20 cellular contexts compared by ENCODE assay signal in the genomic region with DNA sequence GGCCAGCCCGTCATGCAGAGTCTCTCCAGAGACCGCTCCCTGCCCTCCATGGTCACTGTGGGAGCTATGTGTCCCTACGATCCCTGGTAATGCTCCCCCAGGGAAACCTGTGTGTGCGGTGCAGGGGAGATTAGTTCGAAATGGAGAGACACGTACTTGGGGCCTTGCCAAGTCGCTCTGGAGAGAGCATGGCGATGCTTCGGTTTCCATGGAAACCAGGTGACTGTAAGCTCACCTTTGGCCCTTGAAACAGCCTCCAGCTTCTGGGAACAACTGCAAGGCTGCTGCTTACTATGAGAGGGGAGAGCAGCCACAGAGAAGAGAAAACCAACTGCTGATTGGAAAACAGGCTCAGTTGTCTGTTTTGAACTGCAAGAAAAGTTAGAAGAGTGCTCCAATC.
"Had no signal": no experiment of that assay in that cellular context is flagged by ENCODE, and none has a peak within 500 bp of the region (broad histone marks: within the 10 kb centered on the region; RNA-seq: fewer than 3 reads in every experiment).

No MANE protein-coding gene starts in this region.

- H3K27ac ChIP-seq: adrenal gland had no signal

- H3K4me3 ChIP-seq: adrenal gland had no signal

- DNase-seq: activated CD4-positive, alpha-beta T cell treated with anti-CD3 and anti-CD28 coated beads for 4 hours; activated CD8-positive, alpha-beta memory T cell treated with anti-CD3 and anti-CD28 coated beads, Interleukin-2, amount 50 U/mL, for 4 hours; activated CD8-positive, alpha-beta T cell treated with anti-CD3 and anti-CD28 coated beads for 36 hours; activated gamma-delta T cell treated with Interleukin-2 at 50 U/mL for 16 hours; activated naive CD4-positive, alpha-beta T cell treated with anti-CD3 and anti-CD28 coated beads, Interleukin-2, amount 50 U/mL, for 16 hours; activated naive CD8-positive, alpha-beta T cell treated with anti-CD3 and anti-CD28 coated beads, Interleukin-2, amount 10 ng/mL, durations not matched to agents 7 days and 5 days; activated T-cell treated with anti-CD3 and anti-CD28 coated beads, Interleukin-2, amount 50 U/mL, for 72 hours; adrenal gland; anterior cingulate cortex; cerebellar nuclear complex; KG1; NCI-H1048; NCI-H1417 treated with DMSO at 0.1 percent for 48 hours; NCI-H187; NCI-H2081 treated with DMSO at 0.1 percent for 48 hours; NCI-H2171 treated with DMSO at 0.1 percent for 48 hours; NCI-H510A treated with DMSO at 0.1 percent for 48 hours; NCI-H82; PC-3; SHP77 treated with DMSO at 0.1 percent for 48 hours had no signal

- H3K27me3 ChIP-seq: adrenal gland had no signal

- H3K4me1 ChIP-seq: adrenal gland had no signal

- H3K9me3 ChIP-seq: adrenal gland had no signal

- H3K36me3 ChIP-seq: adrenal gland had no signal
